ENCODE assay signal across 15 cellular contexts in the genomic region with DNA sequence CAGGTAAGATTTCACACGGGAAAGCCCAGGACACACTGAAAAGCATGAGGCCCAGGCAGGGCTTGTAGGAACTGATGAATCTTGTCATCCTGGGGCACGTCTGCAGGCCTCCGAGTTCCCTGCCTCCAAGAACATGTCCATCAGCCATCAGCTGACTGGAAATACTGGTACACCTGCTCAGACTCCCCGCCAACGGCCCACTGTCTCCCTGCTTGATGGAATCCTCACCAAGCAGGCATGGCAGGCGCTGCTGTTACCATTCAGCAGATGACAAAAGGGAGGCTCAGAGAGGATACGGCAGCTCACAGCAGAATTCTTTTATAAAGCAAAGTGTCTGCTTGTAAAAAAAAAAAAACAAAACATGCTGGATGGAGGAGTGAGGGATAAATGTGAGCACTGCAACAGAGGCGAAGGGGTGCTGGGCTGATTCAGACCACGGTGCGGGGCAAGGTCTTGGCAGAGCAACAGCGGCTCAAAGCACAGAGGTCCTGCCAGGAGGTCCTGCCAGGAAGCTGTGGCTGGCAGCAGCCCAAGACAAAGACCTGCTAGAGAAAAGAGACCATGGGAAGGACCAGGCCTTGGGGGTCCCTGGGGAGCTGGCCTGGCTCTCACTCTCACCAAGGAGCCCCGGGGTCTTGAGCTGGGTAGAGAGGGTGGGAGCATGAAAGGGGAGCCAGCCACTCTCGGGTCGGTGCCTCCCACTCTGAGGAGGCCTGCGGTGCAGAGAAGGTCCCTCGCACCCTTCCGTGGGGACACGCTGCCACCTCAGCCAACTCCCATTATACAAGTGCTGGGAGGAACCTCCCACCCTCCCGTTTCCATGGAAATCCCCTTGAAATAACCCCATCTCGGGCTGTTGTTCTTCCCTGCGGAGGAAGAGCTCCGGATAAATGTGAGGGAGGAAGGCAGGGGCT. TPM values are rescaled to one million over a fixed set of nuclear protein-coding genes. Genes with fewer than 3 reads are reported as not detected.
DNase-seq lines count a peak whose midpoint lies in the region; ATAC-seq and TF ChIP-seq lines count a peak whose summit lies in the region.
"Had no signal": no experiment of that assay in that cellular context is flagged by ENCODE, and none has a peak within 500 bp of the region (broad histone marks: within the 10 kb centered on the region; RNA-seq: fewer than 3 reads in every experiment).

No MANE protein-coding gene starts in this region.

- ATAC-seq in left ventricle myocardium superior = peak; percentile 85
- no peak for ATAC-seq in GM21367 (IDR thresholded peaks at IDR 0.05; ENCODE audit: unreplicated experiment)
- ATAC-seq: activated CD4-positive, CD25-positive, alpha-beta regulatory T cell treated with anti-CD3 and anti-CD28 coated beads, Interleukin-2, amount 50 U/mL, for 24 hours; mucosa of descending colon; psoas muscle had no signal

- TF ChIP-seq CTCF in HEK293 (tag by site-specific recombination; IDR thresholded peaks at IDR 0.05) = no peak

- CTCF ChIA-PET in HEK293 (lab: Yijun Ruan, JAX) = no interaction called here

- no peaks in the 10 kb centered on the region for H3K4me1 ChIP-seq in HEK293 (ENCODE audit: control insufficient read depth, insufficient read depth, low read length)
- H3K4me1 ChIP-seq: psoas muscle had no signal

- no peak overlapping the region for H3K4me3 ChIP-seq in HEK293 (ENCODE audit: low read depth, low read length)
- H3K4me3 ChIP-seq: mucosa of descending colon, PC-9, psoas muscle had no signal

- no peaks in the 10 kb centered on the region for H3K36me3 ChIP-seq in HEK293 (ENCODE audit: control insufficient read depth in 2 of 2, insufficient read depth in 1 of 2, low read length in 2 of 2)

- H3K27ac ChIP-seq in HEK293 (ENCODE audit: extremely low read depth, low read depth, low read length) = no peak overlapping the region
- peak overlapping the region; percentile 56 for H3K27ac ChIP-seq in angular gyrus (ENCODE audit: low read depth, low read length)
- H3K27ac ChIP-seq: C4-2B, PC-9, psoas muscle had no signal

- DNase-seq in left ventricle myocardium superior (peak; percentile 71), posterior cingulate gyrus (peak in 8 of 10 donors; percentile 44 to 93 (median 66)), COLO829 (ENCODE audit: low spot score) (no peak), T-helper 1 cell (no peak)
- DNase-seq: immature natural killer cell, mucosa of descending colon, PC-9, psoas muscle, trophoblast cell had no signal

- no peaks in the 10 kb centered on the region for H3K9me3 ChIP-seq in HEK293 (ENCODE audit: control insufficient read depth, insufficient read depth, low read depth, low read length)
- H3K9me3 ChIP-seq: mucosa of descending colon, psoas muscle had no signal

- intact Hi-C loops in left ventricle myocardium superior (cut with micrococcal nuclease) = no loop called here
- intact Hi-C loops in posterior cingulate gyrus (cut with DNase I) = no loop called here

- POLR2A ChIA-PET in HEK293 (lab: Yijun Ruan, JAX) = no interaction called here

TF ChIP-seq in HEK293, 187 proteins besides CTCF, POLR2A, EP300 and RAD21:
- TF ChIP-seq ZIC2 (tag by site-specific recombination; IDR thresholded peaks at IDR 0.05) = peak; percentile 15; the same call in 1 of the 2 replicates
- TF ChIP-seq FEZF1 (tag by site-specific recombination; IDR thresholded peaks at IDR 0.05) = no peak

RNA-seq across cellular contexts. Expression of a gene that starts 25.6 kb away (rescaled TPM):
- total RNA-seq in left ventricle myocardium superior = 8.6 TPM
- total RNA-seq: T-helper 1 cell treated with Interleukin-12 subunit alpha and Interleukin-12 subunit beta and Interleukin-4 antibody, amounts not matched to agents 30 ng/mL and 1 ng/mL, for 36 hours had no signal

Comparison
In these comparisons a context has a peak if more than half of its experiments do, and no peak if none do; other contexts are left out.
1. DNase-seq: peak in left ventricle myocardium superior (single experiment) and posterior cingulate gyrus (8 of 10); none in COLO829 (single experiment) and T-helper 1 cell (0 of 5).